Comparison of ENCODE assay signal across 1 cellular context in genomic region chr6:31400467-31401289, GRCh38.
TF ChIP-seq lines count a peak whose summit lies in the region.

No MANE protein-coding gene starts in this region.

TF ChIP-seq in HEK293, 187 proteins besides CTCF, POLR2A, EP300 and RAD21 (continued from another document and continues in another):
- TF ChIP-seq ZNF223 (tag by site-specific recombination; IDR thresholded peaks at IDR 0.05) (no peak), ZNF274 (IDR thresholded peaks at IDR 0.05; ENCODE audit: low read length) (no peak), ZNF274 (tag by site-specific recombination; IDR thresholded peaks at IDR 0.05; ENCODE audit: borderline replicate concordance) (no peak), GLIS2 (tag by site-specific recombination; IDR thresholded peaks at IDR 0.05) (no peak; the same call in 1 of the 2 replicates), ZNF621 (tag by site-specific recombination; IDR thresholded peaks at IDR 0.05) (no peak), ZNF768 (tag by site-specific recombination; IDR thresholded peaks at IDR 0.05) (no peak), ZNF510 (tag by site-specific recombination; IDR thresholded peaks at IDR 0.05; ENCODE audit: insufficient replicate concordance) (no peak), MYNN (tag by site-specific recombination; IDR thresholded peaks at IDR 0.05; ENCODE audit: borderline replicate concordance) (no peak), ZNF623 (tag by site-specific recombination; IDR thresholded peaks at IDR 0.05) (no peak), ZNF140 (tag by site-specific recombination; IDR thresholded peaks at IDR 0.05) (no peak), ZNF747 (tag by site-specific recombination; IDR thresholded peaks at IDR 0.05) (no peak), ZNF548 (tag by site-specific recombination; IDR thresholded peaks at IDR 0.05) (no peak), HOXD13 (CRISPR knock-in tag; IDR thresholded peaks at IDR 0.05; ENCODE audit: borderline replicate concordance) (no peak), GFI1B (tag by site-specific recombination; IDR thresholded peaks at IDR 0.05) (no peak), FEZF1 (tag by site-specific recombination; IDR thresholded peaks at IDR 0.05) (no peak), PRDM1 (tag by site-specific recombination; IDR thresholded peaks at IDR 0.05) (0 out of 2 replicates have a peak, but pooled peaks have one; percentile 14), ZNF2 (tag by site-specific recombination; IDR thresholded peaks at IDR 0.05) (no peak), ZNF221 (tag by site-specific recombination; IDR thresholded peaks at IDR 0.05; ENCODE audit: borderline replicate concordance) (no peak), ZNF10 (tag by site-specific recombination; IDR thresholded peaks at IDR 0.05) (no peak), ZNF585B (tag by site-specific recombination; IDR thresholded peaks at IDR 0.05) (no peak), ZNF311 (tag by site-specific recombination; IDR thresholded peaks at IDR 0.05; ENCODE audit: borderline replicate concordance) (no peak), ZNF23 (tag by site-specific recombination; IDR thresholded peaks at IDR 0.05; ENCODE audit: borderline replicate concordance) (no peak), ZNF555 (tag by site-specific recombination; conservative IDR thresholded peaks at IDR 0.05) (no peak), ZNF214 (tag by site-specific recombination; IDR thresholded peaks at IDR 0.05; ENCODE audit: borderline replicate concordance) (no peak), GLI4 (tag by site-specific recombination; IDR thresholded peaks at IDR 0.05) (no peak), ZNF521 (tag by site-specific recombination; IDR thresholded peaks at IDR 0.05) (no peak), ZNF776 (tag by site-specific recombination; IDR thresholded peaks at IDR 0.05; ENCODE audit: borderline replicate concordance) (no peak), ZNF324 (tag by site-specific recombination; IDR thresholded peaks at IDR 0.05) (no peak), ZBTB10 (tag by site-specific recombination; IDR thresholded peaks at IDR 0.05) (0 out of 2 replicates have a peak, but pooled peaks have one; percentile 34), ZNF596 (tag by site-specific recombination; IDR thresholded peaks at IDR 0.05) (no peak), ZNF114 (tag by site-specific recombination; IDR thresholded peaks at IDR 0.05) (no peak), WT1 (tag by site-specific recombination; IDR thresholded peaks at IDR 0.05) (no peak), ZNF501 (tag by site-specific recombination; IDR thresholded peaks at IDR 0.05) (peak; percentile 33; the same call in 1 of the 2 replicates), ZNF202 (tag by site-specific recombination; IDR thresholded peaks at IDR 0.05; ENCODE audit: borderline replicate concordance) (no peak), SETDB1 (IDR thresholded peaks at IDR 0.05; ENCODE audit: insufficient read length, low read length) (no peak), ZNF704 (tag by site-specific recombination; IDR thresholded peaks at IDR 0.05) (no peak), HOXC10 (CRISPR knock-in tag; IDR thresholded peaks at IDR 0.05) (no peak), ZNF549 (tag by site-specific recombination; IDR thresholded peaks at IDR 0.05) (no peak), ZNF692 (tag by site-specific recombination; IDR thresholded peaks at IDR 0.05) (no peak), ZNF292 (tag by site-specific recombination; IDR thresholded peaks at IDR 0.05; ENCODE audit: borderline replicate concordance, low read depth) (no peak), SP7 (tag by site-specific recombination; IDR thresholded peaks at IDR 0.05) (no peak), ZNF626 (tag by site-specific recombination; IDR thresholded peaks at IDR 0.05) (no peak), ZEB2 (tag by site-specific recombination; IDR thresholded peaks at IDR 0.05) (no peak), ZNF423 (tag by site-specific recombination; IDR thresholded peaks at IDR 0.05) (no peak), ZNF677 (tag by site-specific recombination; IDR thresholded peaks at IDR 0.05) (no peak), REPIN1 (tag by site-specific recombination; IDR thresholded peaks at IDR 0.05; ENCODE audit: low read depth) (no peak), KLF1 (tag by site-specific recombination; IDR thresholded peaks at IDR 0.05) (0 out of 2 replicates have a peak, but pooled peaks have one; percentile 22), ZNF792 (tag by site-specific recombination; IDR thresholded peaks at IDR 0.05) (no peak), PBX3 (CRISPR knock-in tag; IDR thresholded peaks at IDR 0.05) (no peak), ZNF391 (tag by site-specific recombination; IDR thresholded peaks at IDR 0.05; ENCODE audit: borderline replicate concordance, low read depth) (no peak), AEBP2 (tag by site-specific recombination; IDR thresholded peaks at IDR 0.05; ENCODE audit: borderline replicate concordance) (no peak), ZBTB20 (tag by site-specific recombination; IDR thresholded peaks at IDR 0.05) (no peak)
- TF ChIP-seq, protein P1, sequence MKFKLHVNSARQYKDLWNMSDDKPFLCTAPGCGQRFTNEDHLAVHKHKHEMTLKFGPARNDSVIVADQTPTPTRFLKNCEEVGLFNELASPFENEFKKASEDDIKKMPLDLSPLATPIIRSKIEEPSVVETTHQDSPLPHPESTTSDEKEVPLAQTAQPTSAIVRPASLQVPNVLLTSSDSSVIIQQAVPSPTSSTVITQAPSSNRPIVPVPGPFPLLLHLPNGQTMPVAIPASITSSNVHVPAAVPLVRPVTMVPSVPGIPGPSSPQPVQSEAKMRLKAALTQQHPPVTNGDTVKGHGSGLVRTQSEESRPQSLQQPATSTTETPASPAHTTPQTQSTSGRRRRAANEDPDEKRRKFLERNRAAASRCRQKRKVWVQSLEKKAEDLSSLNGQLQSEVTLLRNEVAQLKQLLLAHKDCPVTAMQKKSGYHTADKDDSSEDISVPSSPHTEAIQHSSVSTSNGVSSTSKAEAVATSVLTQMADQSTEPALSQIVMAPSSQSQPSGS (tag by site-specific recombination; IDR thresholded peaks at IDR 0.05; ENCODE audit: low read depth) = no peak
- TF ChIP-seq, protein P2, sequence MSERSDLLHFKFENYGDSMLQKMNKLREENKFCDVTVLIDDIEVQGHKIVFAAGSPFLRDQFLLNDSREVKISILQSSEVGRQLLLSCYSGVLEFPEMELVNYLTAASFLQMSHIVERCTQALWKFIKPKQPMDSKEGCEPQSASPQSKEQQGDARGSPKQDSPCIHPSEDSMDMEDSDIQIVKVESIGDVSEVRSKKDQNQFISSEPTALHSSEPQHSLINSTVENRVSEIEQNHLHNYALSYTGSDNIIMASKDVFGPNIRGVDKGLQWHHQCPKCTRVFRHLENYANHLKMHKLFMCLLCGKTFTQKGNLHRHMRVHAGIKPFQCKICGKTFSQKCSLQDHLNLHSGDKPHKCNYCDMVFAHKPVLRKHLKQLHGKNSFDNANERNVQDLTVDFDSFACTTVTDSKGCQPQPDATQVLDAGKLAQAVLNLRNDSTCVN (tag by site-specific recombination; optimal IDR thresholded peaks at IDR 0.05) = peak; percentile 41
- TF ChIP-seq, protein P3, sequence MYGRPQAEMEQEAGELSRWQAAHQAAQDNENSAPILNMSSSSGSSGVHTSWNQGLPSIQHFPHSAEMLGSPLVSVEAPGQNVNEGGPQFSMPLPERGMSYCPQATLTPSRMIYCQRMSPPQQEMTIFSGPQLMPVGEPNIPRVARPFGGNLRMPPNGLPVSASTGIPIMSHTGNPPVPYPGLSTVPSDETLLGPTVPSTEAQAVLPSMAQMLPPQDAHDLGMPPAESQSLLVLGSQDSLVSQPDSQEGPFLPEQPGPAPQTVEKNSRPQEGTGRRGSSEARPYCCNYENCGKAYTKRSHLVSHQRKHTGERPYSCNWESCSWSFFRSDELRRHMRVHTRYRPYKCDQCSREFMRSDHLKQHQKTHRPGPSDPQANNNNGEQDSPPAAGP (tag by site-specific recombination; IDR thresholded peaks at IDR 0.05) = no peak
- TF ChIP-seq, protein P4, sequence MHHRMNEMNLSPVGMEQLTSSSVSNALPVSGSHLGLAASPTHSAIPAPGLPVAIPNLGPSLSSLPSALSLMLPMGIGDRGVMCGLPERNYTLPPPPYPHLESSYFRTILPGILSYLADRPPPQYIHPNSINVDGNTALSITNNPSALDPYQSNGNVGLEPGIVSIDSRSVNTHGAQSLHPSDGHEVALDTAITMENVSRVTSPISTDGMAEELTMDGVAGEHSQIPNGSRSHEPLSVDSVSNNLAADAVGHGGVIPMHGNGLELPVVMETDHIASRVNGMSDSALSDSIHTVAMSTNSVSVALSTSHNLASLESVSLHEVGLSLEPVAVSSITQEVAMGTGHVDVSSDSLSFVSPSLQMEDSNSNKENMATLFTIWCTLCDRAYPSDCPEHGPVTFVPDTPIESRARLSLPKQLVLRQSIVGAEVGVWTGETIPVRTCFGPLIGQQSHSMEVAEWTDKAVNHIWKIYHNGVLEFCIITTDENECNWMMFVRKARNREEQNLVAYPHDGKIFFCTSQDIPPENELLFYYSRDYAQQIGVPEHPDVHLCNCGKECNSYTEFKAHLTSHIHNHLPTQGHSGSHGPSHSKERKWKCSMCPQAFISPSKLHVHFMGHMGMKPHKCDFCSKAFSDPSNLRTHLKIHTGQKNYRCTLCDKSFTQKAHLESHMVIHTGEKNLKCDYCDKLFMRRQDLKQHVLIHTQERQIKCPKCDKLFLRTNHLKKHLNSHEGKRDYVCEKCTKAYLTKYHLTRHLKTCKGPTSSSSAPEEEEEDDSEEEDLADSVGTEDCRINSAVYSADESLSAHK (tag by site-specific recombination; IDR thresholded peaks at IDR 0.05) = no peak
- TF ChIP-seq, protein P5, sequence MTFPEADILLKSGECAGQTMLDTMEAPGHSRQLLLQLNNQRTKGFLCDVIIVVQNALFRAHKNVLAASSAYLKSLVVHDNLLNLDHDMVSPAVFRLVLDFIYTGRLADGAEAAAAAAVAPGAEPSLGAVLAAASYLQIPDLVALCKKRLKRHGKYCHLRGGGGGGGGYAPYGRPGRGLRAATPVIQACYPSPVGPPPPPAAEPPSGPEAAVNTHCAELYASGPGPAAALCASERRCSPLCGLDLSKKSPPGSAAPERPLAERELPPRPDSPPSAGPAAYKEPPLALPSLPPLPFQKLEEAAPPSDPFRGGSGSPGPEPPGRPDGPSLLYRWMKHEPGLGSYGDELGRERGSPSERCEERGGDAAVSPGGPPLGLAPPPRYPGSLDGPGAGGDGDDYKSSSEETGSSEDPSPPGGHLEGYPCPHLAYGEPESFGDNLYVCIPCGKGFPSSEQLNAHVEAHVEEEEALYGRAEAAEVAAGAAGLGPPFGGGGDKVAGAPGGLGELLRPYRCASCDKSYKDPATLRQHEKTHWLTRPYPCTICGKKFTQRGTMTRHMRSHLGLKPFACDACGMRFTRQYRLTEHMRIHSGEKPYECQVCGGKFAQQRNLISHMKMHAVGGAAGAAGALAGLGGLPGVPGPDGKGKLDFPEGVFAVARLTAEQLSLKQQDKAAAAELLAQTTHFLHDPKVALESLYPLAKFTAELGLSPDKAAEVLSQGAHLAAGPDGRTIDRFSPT (tag by site-specific recombination; IDR thresholded peaks at IDR 0.05) = no peak
